Comparison of ENCODE assay signal across 1 cellular context in the genomic region with DNA sequence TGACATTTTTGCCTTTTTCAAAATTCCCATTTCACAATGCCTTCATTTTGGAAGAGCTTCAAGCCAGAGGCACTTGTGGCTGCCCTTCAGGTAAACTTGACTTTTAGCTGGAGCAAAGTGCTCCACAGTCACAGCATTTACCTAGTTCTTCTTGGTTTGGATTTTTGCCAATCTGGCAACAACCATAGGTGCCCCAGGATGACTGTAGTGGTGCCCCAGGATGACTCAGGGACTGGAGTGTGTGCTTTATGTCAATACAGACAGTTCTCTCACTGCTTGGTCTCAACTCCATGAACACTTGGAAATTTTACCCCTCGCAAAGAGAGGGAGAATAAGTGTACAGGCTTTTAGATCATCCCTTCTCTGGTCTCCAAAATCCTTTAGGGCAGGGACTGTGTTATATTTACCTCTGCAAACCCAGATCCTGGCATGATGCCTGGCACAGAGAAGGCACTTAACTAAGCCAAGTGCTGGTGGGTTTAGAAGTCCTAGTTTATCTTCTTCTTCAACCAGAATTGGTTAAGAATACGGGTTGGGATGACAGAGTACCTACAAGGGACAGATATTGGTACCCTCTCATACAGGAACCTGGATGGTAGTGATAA.
TF ChIP-seq lines count a peak whose summit lies in the region.

No MANE protein-coding gene starts in this region.

TF ChIP-seq in GM23338, 12 proteins besides CTCF, POLR2A, EP300 and RAD21 (continued from another document):
- TF ChIP-seq, protein P1, sequence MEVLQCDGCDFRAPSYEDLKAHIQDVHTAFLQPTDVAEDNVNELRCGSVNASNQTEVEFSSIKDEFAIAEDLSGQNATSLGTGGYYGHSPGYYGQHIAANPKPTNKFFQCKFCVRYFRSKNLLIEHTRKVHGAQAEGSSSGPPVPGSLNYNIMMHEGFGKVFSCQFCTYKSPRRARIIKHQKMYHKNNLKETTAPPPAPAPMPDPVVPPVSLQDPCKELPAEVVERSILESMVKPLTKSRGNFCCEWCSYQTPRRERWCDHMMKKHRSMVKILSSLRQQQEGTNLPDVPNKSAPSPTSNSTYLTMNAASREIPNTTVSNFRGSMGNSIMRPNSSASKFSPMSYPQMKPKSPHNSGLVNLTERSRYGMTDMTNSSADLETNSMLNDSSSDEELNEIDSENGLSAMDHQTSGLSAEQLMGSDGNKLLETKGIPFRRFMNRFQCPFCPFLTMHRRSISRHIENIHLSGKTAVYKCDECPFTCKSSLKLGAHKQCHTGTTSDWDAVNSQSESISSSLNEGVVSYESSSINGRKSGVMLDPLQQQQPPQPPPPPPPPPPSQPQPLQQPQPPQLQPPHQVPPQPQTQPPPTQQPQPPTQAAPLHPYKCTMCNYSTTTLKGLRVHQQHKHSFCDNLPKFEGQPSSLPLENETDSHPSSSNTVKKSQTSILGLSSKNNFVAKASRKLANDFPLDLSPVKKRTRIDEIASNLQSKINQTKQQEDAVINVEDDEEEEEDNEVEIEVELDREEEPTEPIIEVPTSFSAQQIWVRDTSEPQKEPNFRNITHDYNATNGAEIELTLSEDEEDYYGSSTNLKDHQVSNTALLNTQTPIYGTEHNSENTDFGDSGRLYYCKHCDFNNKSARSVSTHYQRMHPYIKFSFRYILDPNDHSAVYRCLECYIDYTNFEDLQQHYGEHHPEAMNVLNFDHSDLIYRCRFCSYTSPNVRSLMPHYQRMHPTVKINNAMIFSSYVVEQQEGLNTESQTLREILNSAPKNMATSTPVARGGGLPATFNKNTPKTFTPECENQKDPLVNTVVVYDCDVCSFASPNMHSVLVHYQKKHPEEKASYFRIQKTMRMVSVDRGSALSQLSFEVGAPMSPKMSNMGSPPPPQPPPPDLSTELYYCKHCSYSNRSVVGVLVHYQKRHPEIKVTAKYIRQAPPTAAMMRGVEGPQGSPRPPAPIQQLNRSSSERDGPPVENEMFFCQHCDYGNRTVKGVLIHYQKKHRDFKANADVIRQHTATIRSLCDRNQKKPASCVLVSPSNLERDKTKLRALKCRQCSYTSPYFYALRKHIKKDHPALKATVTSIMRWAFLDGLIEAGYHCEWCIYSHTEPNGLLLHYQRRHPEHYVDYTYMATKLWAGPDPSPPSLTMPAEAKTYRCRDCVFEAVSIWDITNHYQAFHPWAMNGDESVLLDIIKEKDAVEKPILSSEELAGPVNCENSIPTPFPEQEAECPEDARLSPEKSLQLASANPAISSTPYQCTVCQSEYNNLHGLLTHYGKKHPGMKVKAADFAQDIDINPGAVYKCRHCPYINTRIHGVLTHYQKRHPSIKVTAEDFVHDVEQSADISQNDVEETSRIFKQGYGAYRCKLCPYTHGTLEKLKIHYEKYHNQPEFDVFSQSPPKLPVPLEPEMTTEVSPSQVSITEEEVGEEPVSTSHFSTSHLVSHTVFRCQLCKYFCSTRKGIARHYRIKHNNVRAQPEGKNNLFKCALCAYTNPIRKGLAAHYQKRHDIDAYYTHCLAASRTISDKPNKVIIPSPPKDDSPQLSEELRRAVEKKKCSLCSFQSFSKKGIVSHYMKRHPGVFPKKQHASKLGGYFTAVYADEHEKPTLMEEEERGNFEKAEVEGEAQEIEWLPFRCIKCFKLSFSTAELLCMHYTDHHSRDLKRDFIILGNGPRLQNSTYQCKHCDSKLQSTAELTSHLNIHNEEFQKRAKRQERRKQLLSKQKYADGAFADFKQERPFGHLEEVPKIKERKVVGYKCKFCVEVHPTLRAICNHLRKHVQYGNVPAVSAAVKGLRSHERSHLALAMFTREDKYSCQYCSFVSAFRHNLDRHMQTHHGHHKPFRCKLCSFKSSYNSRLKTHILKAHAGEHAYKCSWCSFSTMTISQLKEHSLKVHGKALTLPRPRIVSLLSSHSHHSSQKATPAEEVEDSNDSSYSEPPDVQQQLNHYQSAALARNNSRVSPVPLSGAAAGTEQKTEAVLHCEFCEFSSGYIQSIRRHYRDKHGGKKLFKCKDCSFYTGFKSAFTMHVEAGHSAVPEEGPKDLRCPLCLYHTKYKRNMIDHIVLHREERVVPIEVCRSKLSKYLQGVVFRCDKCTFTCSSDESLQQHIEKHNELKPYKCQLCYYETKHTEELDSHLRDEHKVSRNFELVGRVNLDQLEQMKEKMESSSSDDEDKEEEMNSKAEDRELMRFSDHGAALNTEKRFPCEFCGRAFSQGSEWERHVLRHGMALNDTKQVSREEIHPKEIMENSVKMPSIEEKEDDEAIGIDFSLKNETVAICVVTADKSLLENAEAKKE (CRISPR knock-in tag; IDR thresholded peaks at IDR 0.05) = no peak
- no peak for TF ChIP-seq CREB1 (CRISPR knock-in tag; IDR thresholded peaks at IDR 0.05; ENCODE audit: low read depth)
- no peak for TF ChIP-seq EZH2 (IDR thresholded peaks at IDR 0.05; ENCODE audit: low read depth, unreplicated experiment)
